ENCODE assay signal across 13 cellular contexts in the genomic region with DNA sequence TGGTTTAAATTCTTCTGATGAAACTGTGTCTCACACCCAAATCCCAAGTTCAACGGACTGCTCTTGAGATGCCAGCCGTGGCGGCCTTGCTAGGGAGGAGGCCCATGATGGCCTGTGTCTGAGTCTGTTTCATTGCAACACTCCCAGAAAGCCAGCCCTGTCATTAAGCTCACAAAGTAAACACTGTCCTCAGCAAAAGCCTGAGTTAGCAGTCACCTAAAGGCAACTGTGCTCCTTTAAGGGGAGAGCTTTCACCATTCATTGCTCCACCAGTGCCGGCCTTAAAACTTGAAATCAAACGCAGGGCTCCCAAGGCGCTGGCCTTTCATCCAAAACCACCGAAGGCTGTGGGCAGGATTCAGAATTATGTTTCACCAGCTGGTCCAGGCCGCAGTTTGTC. TPM values are rescaled to one million over a fixed set of nuclear protein-coding genes. Genes with fewer than 3 reads are reported as not detected.
DNase-seq lines count a peak whose midpoint lies in the region; ATAC-seq and TF ChIP-seq lines count a peak whose summit lies in the region.
"Had no signal": no experiment of that assay in that cellular context is flagged by ENCODE, and none has a peak within 500 bp of the region (broad histone marks: within the 10 kb centered on the region; RNA-seq: fewer than 3 reads in every experiment).

No MANE protein-coding gene starts in this region.

- no peak for DNase-seq in Right ventricle myocardium superior
- DNase-seq in heart right ventricle = no peak
- no peak for DNase-seq in uterus
- DNase-seq in foreskin keratinocyte = no peak
- no peak for DNase-seq in Calu3
- DNase-seq: activated T-cell treated with anti-CD3 and anti-CD28 coated beads, Interleukin-2, amount 50 U/mL, for 1 hour; amygdala; EL; NCI-H526; WERI-Rb-1 had no signal

- H3K27ac ChIP-seq in heart right ventricle (no peak overlapping the region), mucosa of rectum (ENCODE audit: low read depth in 2 of 2, low read length in 2 of 2) (peak overlapping the region; percentile 3 to 40), uterus (peak overlapping the region; percentile 54 to 67), foreskin keratinocyte (no peak overlapping the region)
- H3K27ac ChIP-seq: WERI-Rb-1 had no signal

- no peak for TF ChIP-seq POLR2A in uterus (IDR thresholded peaks at IDR 0.05)

- peaks cover 13% of the 10 kb centered on the region for H3K9me3 Mint-ChIP-seq in Calu3 (ENCODE audit: low read depth, unreplicated experiment)

- H3K36me3 Mint-ChIP-seq in Calu3 (ENCODE audit: insufficient read depth, unreplicated experiment) = peaks cover 3% of the 10 kb centered on the region

- no TSS peak for BruUV-seq in Calu3 (replicated peaks; lab: Mats Ljungman, UMichigan)

- H3K36me3 ChIP-seq in heart right ventricle (no peaks in the 10 kb centered on the region), endocrine pancreas (ENCODE audit: control insufficient read depth, insufficient read depth, low read length) (no peaks in the 10 kb centered on the region), mucosa of rectum (ENCODE audit: control insufficient read depth in 2 of 2, insufficient read depth in 2 of 2, low read length in 2 of 2) (no peaks in the 10 kb centered on the region), uterus (no peaks in the 10 kb centered on the region)
- H3K36me3 ChIP-seq: WERI-Rb-1 had no signal

- H3K4me3 Mint-ChIP-seq in Calu3 (ENCODE audit: low read depth, unreplicated experiment) = no peak overlapping the region

- H3K27me3 Mint-ChIP-seq in Calu3 (ENCODE audit: unreplicated experiment) = no peaks in the 10 kb centered on the region

- H3K4me3 ChIP-seq in heart right ventricle = no peak overlapping the region
- peak overlapping the region; percentile 5 for H3K4me3 ChIP-seq in endocrine pancreas (ENCODE audit: control insufficient read depth, insufficient read depth, low read length)
- no peak overlapping the region for H3K4me3 ChIP-seq in mucosa of rectum (ENCODE audit: low read length in 2 of 2)
- H3K4me3 ChIP-seq in uterus = no peak overlapping the region

- CTCF ChIA-PET in Calu3 (lab: Charles Lee) = interaction anchor here (0.6 kb wide), 1 partner anchor 23 kb away, joined by 6 read pairs; no protein-coding TSS in a partner anchor

- H3K27me3 ChIP-seq in heart right ventricle (no peaks in the 10 kb centered on the region), endocrine pancreas (ENCODE audit: control insufficient read depth, insufficient read depth, low read length) (no peaks in the 10 kb centered on the region), mucosa of rectum (ENCODE audit: control insufficient read depth in 2 of 2, insufficient read depth in 2 of 2, low read length in 2 of 2) (no peaks in the 10 kb centered on the region), uterus (no peaks in the 10 kb centered on the region), foreskin keratinocyte (no peaks in the 10 kb centered on the region)

- H3K4me1 ChIP-seq in heart right ventricle (peaks cover 0 to 15% (median 5%) of the 10 kb centered on the region in 9 donors), endocrine pancreas (ENCODE audit: control insufficient read depth, insufficient read depth, low read length) (peaks cover 4% of the 10 kb centered on the region), mucosa of rectum (ENCODE audit: control insufficient read depth in 2 of 2, insufficient read depth in 2 of 2, low read length in 2 of 2) (peaks cover 6 to 12% of the 10 kb centered on the region in 2 donors), uterus (no peaks in the 10 kb centered on the region), foreskin keratinocyte (peaks cover 18% of the 10 kb centered on the region)

- peaks cover 0 to 19% (median 0%) of the 10 kb centered on the region in 11 donors for H3K9me3 ChIP-seq in heart right ventricle
- H3K9me3 ChIP-seq in endocrine pancreas (ENCODE audit: control insufficient read depth, low read length) = no peaks in the 10 kb centered on the region
- no peaks in the 10 kb centered on the region for H3K9me3 ChIP-seq in mucosa of rectum (ENCODE audit: control insufficient read depth in 2 of 2, low read length in 2 of 2)
- no peaks in the 10 kb centered on the region for H3K9me3 ChIP-seq in uterus

- peak; percentile 36 for ATAC-seq in Right ventricle myocardium superior (ENCODE audit: poor library complexity)
- ATAC-seq in heart right ventricle = no peak
- no peak for ATAC-seq in GM21423 (IDR thresholded peaks at IDR 0.05; ENCODE audit: unreplicated experiment)
- no peak for ATAC-seq in foreskin keratinocyte

- peaks cover 7% of the 10 kb centered on the region for H3K4me1 Mint-ChIP-seq in Calu3 (ENCODE audit: low read depth, unreplicated experiment)

- H3K9ac ChIP-seq in endocrine pancreas (ENCODE audit: control insufficient read depth, insufficient read depth, low read length) (no peak overlapping the region), mucosa of rectum (ENCODE audit: low read depth in 1 of 2, low read length in 2 of 2) (no peak overlapping the region)

- no peak overlapping the region for H3K27ac Mint-ChIP-seq in Calu3 (ENCODE audit: unreplicated experiment)

- TF ChIP-seq CTCF in heart right ventricle (IDR thresholded peaks at IDR 0.05) (no peak), uterus (IDR thresholded peaks at IDR 0.05) (no peak), foreskin keratinocyte (conservative IDR thresholded peaks at IDR 0.05) (no peak), Calu3 (IDR thresholded peaks at IDR 0.05; ENCODE audit: unreplicated experiment) (no peak)

- intact Hi-C loops in Right ventricle myocardium superior (cut with DNase I) = no loop called here
- intact Hi-C loops in heart right ventricle (cut with DNase I) = no loop called here
- intact Hi-C loops in uterus (cut with DNase I; ENCODE audit: low total_unique reads) = no loop called here
- intact Hi-C loops in Calu3 (cut with micrococcal nuclease; ENCODE audit: unreplicated experiment) = no loop called here

- 88 to 93% methylated on average over 8 of the region's 8 CpGs for WGBS in heart right ventricle, 2 donors

RNA-seq across cellular contexts. Expression of a gene that starts 42.5 kb away (rescaled TPM):
- 429 TPM for total RNA-seq in Right ventricle myocardium superior
- total RNA-seq in heart right ventricle = 100 to 1,000 TPM; 381 to 525 (median 432) TPM
- 100 to 1,000 TPM in 1 of 2 donors, 10 to 100 TPM in 1; 81.8 to 101 TPM for polyA plus RNA-seq in heart right ventricle
- total RNA-seq in uterus = 100 to 1,000 TPM; 366 to 610 (median 470) TPM
- 145 and 162 TPM in 2 replicates for total RNA-seq in foreskin keratinocyte
- 54.0 and 65.6 TPM in 2 replicates for polyA plus RNA-seq in foreskin keratinocyte
- total RNA-seq in Calu3 (2022) = 218 and 235 TPM in 2 replicates

Comparison
In these comparisons a context has a peak if more than half of its experiments do, and no peak if none do; other contexts are left out.
1. H3K27ac ChIP-seq: peak in mucosa of rectum (2 of 2) and uterus (2 of 2); none in heart right ventricle (0 of 10) and foreskin keratinocyte (single experiment).